Comparison of ENCODE assay signal across 1 cellular context in genomic region chr15:29345549-29346525, GRCh38.
TF ChIP-seq lines count a peak whose summit lies in the region.

No MANE protein-coding gene starts in this region.

TF ChIP-seq in SK-N-SH, 30 proteins besides CTCF, POLR2A, EP300 and RAD21:
- TF ChIP-seq ZBTB33 (IDR thresholded peaks at IDR 0.05; ENCODE audit: borderline replicate concordance, low read depth) (no peak), MAX (IDR thresholded peaks at IDR 0.05; ENCODE audit: low read depth) (no peak)
